In genomic region chr1:102977293-102977692, GRCh38 we compare ENCODE assay signal across 23 cellular contexts.
"Had no signal": no experiment of that assay in that cellular context is flagged by ENCODE, and none has a peak within 500 bp of the region (broad histone marks: within the 10 kb centered on the region; RNA-seq: fewer than 3 reads in every experiment).

No MANE protein-coding gene starts in this region.

- H3K4me3 ChIP-seq: coronary artery, dorsolateral prefrontal cortex, esophagus muscularis mucosa, gastroesophageal sphincter, heart left ventricle, hepatocyte, left lung, lower lobe of right lung had no signal

- H3K79me2 ChIP-seq: hepatocyte had no signal

- DNase-seq: dermis blood vessel endothelial cell; dorsolateral prefrontal cortex; effector CD4-positive, alpha-beta T cell; effector memory CD4-positive, alpha-beta T cell; heart left ventricle; hypothalamus; left cardiac atrium; left lung; left ventricle myocardium superior; lower lobe of right lung; mesendoderm; midbrain; naive thymus-derived CD4-positive, alpha-beta T cell had no signal

- H3K36me3 ChIP-seq: esophagus muscularis mucosa, gastroesophageal sphincter, heart left ventricle, left lung, lower lobe of right lung had no signal

- H3K4me1 Mint-ChIP-seq: memory B cell; naive thymus-derived CD4-positive, alpha-beta T cell had no signal

- H3K4me1 ChIP-seq: esophagus muscularis mucosa, gastroesophageal sphincter, heart left ventricle, left lung, lower lobe of right lung had no signal

- H3K27me3 Mint-ChIP-seq: memory B cell; naive thymus-derived CD4-positive, alpha-beta T cell had no signal

- H3K36me3 Mint-ChIP-seq: memory B cell; naive thymus-derived CD4-positive, alpha-beta T cell had no signal

- H3K27ac Mint-ChIP-seq: memory B cell; naive thymus-derived CD4-positive, alpha-beta T cell had no signal

- H3K9me3 ChIP-seq: esophagus muscularis mucosa, gastroesophageal sphincter, heart left ventricle, left lung, lower lobe of right lung had no signal

- H3K4me2 ChIP-seq: hepatocyte had no signal

- H3K27me3 ChIP-seq: dorsolateral prefrontal cortex, esophagus muscularis mucosa, foreskin keratinocyte, gastroesophageal sphincter, heart left ventricle, hepatocyte, left lung had no signal

- ATAC-seq: foreskin keratinocyte; gastroesophageal sphincter; heart left ventricle; left cardiac atrium; left lung; left ventricle myocardium superior; lower lobe of right lung; naive thymus-derived CD4-positive, alpha-beta T cell had no signal

- H3K27ac ChIP-seq: coronary artery, dorsolateral prefrontal cortex, esophagus muscularis mucosa, foreskin keratinocyte, gastroesophageal sphincter, heart left ventricle, hepatocyte, left lung, lower lobe of right lung had no signal

- H3K9me3 Mint-ChIP-seq: memory B cell; naive thymus-derived CD4-positive, alpha-beta T cell had no signal

- H3K4me3 Mint-ChIP-seq: memory B cell; naive thymus-derived CD4-positive, alpha-beta T cell had no signal

- H2AFZ ChIP-seq: hepatocyte had no signal

- FAIRE-seq: endothelial cell of umbilical vein, frontal cortex, islet of Langerhans, keratinocyte had no signal
